17 cellular contexts compared by ENCODE assay signal in the genomic region with DNA sequence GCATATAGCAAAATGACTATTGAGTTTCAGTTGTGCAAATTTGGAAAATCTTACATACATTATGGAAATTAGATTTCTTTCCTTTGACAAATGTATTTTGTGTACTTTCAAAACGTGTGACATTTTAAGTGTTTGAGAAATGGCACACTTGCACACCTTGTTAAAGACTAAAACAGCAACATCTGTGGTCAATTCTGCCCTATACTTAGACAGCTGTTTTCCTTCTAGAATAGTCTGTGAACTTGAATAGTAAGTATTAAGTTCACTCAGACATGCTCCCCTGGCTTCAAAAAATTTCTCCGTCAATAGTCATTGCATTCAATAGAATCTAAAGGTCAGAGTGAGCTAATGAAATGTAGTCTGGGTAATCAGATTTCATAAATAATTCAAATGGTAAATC. TPM values are rescaled to one million over a fixed set of nuclear protein-coding genes. Genes with fewer than 3 reads are reported as not detected.
DNase-seq lines count a peak whose midpoint lies in the region; ATAC-seq and TF ChIP-seq lines count a peak whose summit lies in the region.
"Had no signal": no experiment of that assay in that cellular context is flagged by ENCODE, and none has a peak within 500 bp of the region (broad histone marks: within the 10 kb centered on the region; RNA-seq: fewer than 3 reads in every experiment).

No MANE protein-coding gene starts in this region.

- intact Hi-C loops in activated T-helper 2 cell treated with anti-CD3 and anti-CD28 coated beads, Interferon-gamma antibody, Interleukin-2, Interleukin-4, amounts not matched to agents 10 μg/mL and 5 μg/mL and 100 μg/mL, durations not matched to agents 14 hours and 24 hours and 36 hours (cut with micrococcal nuclease) = no loop called here
- intact Hi-C loops in esophagus squamous epithelium (cut with DNase I) = no loop called here

- H3K36me3 ChIP-seq in esophagus squamous epithelium = no peaks in the 10 kb centered on the region

- TF ChIP-seq CTCF in esophagus squamous epithelium (IDR thresholded peaks at IDR 0.05) = no peak

- peaks cover 24% of the 10 kb centered on the region for H3K4me1 Mint-ChIP-seq in stimulated activated memory B cell treated with anti-CD40 and anti-IgM and Interleukin-4, amounts not matched to agents 10 μg/mL and 1 μg/mL and 100 μg/mL, for 72 hours
- no peaks in the 10 kb centered on the region for H3K4me1 Mint-ChIP-seq in activated T-helper 2 cell treated with anti-CD3 and anti-CD28 coated beads, Interferon-gamma antibody, Interleukin-2, Interleukin-4, amounts not matched to agents 10 μg/mL and 5 μg/mL and 100 μg/mL, durations not matched to agents 14 hours and 24 hours and 36 hours (ENCODE audit: low read depth)
- no peaks in the 10 kb centered on the region for H3K4me1 Mint-ChIP-seq in activated T-cell treated with anti-CD3 and anti-CD28 coated beads, Interleukin-2, amount 50 U/mL, for 72 hours (ENCODE audit: low read depth)

- no peaks in the 10 kb centered on the region for H3K36me3 Mint-ChIP-seq in stimulated activated memory B cell treated with anti-CD40 and anti-IgM and Interleukin-4, amounts not matched to agents 10 μg/mL and 1 μg/mL and 100 μg/mL, for 72 hours
- H3K36me3 Mint-ChIP-seq in activated T-helper 2 cell treated with anti-CD3 and anti-CD28 coated beads, Interferon-gamma antibody, Interleukin-2, Interleukin-4, amounts not matched to agents 10 μg/mL and 5 μg/mL and 100 μg/mL, durations not matched to agents 14 hours and 24 hours and 36 hours (ENCODE audit: low read depth) = no peaks in the 10 kb centered on the region
- no peaks in the 10 kb centered on the region for H3K36me3 Mint-ChIP-seq in activated T-cell treated with anti-CD3 and anti-CD28 coated beads, Interleukin-2, amount 50 U/mL, for 72 hours (ENCODE audit: insufficient read depth in 2 of 2)
- H3K36me3 Mint-ChIP-seq: CD14-positive monocyte had no signal

- H3K27me3 ChIP-seq in esophagus squamous epithelium = no peaks in the 10 kb centered on the region

- ATAC-seq in GM19043 (IDR thresholded peaks at IDR 0.05; ENCODE audit: low read depth, unreplicated experiment) (peak; percentile 76), HG02678 (IDR thresholded peaks at IDR 0.05; ENCODE audit: unreplicated experiment) (peak; percentile 59), HG03378 (IDR thresholded peaks at IDR 0.05; ENCODE audit: unreplicated experiment) (peak; percentile 61)
- peak; percentile 59 for ATAC-seq in stimulated activated memory B cell treated with anti-CD40 and anti-IgM and Interleukin-4, amounts not matched to agents 10 μg/mL and 1 μg/mL and 100 μg/mL, for 72 hours
- no peak for ATAC-seq in activated T-cell treated with anti-CD3 and anti-CD28 coated beads, Interleukin-2, amount 50 U/mL, for 72 hours (replicated peaks in 1 of 2)
- ATAC-seq: Panc1 had no signal

- WGBS in esophagus squamous epithelium, 2 donors = 57 to 66% methylated on average over 2 of the region's 2 CpGs

- no peak overlapping the region for H3K4me3 Mint-ChIP-seq in stimulated activated memory B cell treated with anti-CD40 and anti-IgM and Interleukin-4, amounts not matched to agents 10 μg/mL and 1 μg/mL and 100 μg/mL, for 72 hours
- no peak overlapping the region for H3K4me3 Mint-ChIP-seq in activated T-helper 2 cell treated with anti-CD3 and anti-CD28 coated beads, Interferon-gamma antibody, Interleukin-2, Interleukin-4, amounts not matched to agents 10 μg/mL and 5 μg/mL and 100 μg/mL, durations not matched to agents 14 hours and 24 hours and 36 hours (ENCODE audit: low read depth)
- no peak overlapping the region for H3K4me3 Mint-ChIP-seq in activated T-cell treated with anti-CD3 and anti-CD28 coated beads, Interleukin-2, amount 50 U/mL, for 72 hours
- H3K4me3 Mint-ChIP-seq: CD14-positive monocyte had no signal

- no peaks in the 10 kb centered on the region for H3K27me3 Mint-ChIP-seq in stimulated activated memory B cell treated with anti-CD40 and anti-IgM and Interleukin-4, amounts not matched to agents 10 μg/mL and 1 μg/mL and 100 μg/mL, for 72 hours
- H3K27me3 Mint-ChIP-seq in activated T-helper 2 cell treated with anti-CD3 and anti-CD28 coated beads, Interferon-gamma antibody, Interleukin-2, Interleukin-4, amounts not matched to agents 10 μg/mL and 5 μg/mL and 100 μg/mL, durations not matched to agents 14 hours and 24 hours and 36 hours (ENCODE audit: low read depth) = peaks cover 2% of the 10 kb centered on the region
- no peaks in the 10 kb centered on the region for H3K27me3 Mint-ChIP-seq in activated T-cell treated with anti-CD3 and anti-CD28 coated beads, Interleukin-2, amount 50 U/mL, for 72 hours (ENCODE audit: low read depth)

- no peak for DNase-seq in activated T-helper 2 cell treated with anti-CD3 and anti-CD28 coated beads, Interferon-gamma antibody, Interleukin-2, Interleukin-4, amounts not matched to agents 10 μg/mL and 5 μg/mL and 100 μg/mL, durations not matched to agents 14 hours and 24 hours and 36 hours (ENCODE audit: low spot score)
- no peak for DNase-seq in esophagus squamous epithelium (lab: John Stamatoyannopoulos, UW)
- no peak for DNase-seq in activated CD4-positive, alpha-beta T cell treated with anti-CD3 and anti-CD28 coated beads for 48 hours
- no peak for DNase-seq in activated T-cell treated with anti-CD3 and anti-CD28 coated beads, Interleukin-2, amount 50 U/mL, for 72 hours
- DNase-seq: ACHN, AML-193, GOT3, NCI-H146, NCI-H2081 treated with DMSO at 0.1 percent for 48 hours, NCI-H524, T-helper 9 cell had no signal

- no peak overlapping the region for H3K27ac ChIP-seq in esophagus squamous epithelium

- no peaks in the 10 kb centered on the region for H3K9me3 Mint-ChIP-seq in stimulated activated memory B cell treated with anti-CD40 and anti-IgM and Interleukin-4, amounts not matched to agents 10 μg/mL and 1 μg/mL and 100 μg/mL, for 72 hours
- no peaks in the 10 kb centered on the region for H3K9me3 Mint-ChIP-seq in activated T-helper 2 cell treated with anti-CD3 and anti-CD28 coated beads, Interferon-gamma antibody, Interleukin-2, Interleukin-4, amounts not matched to agents 10 μg/mL and 5 μg/mL and 100 μg/mL, durations not matched to agents 14 hours and 24 hours and 36 hours
- no peaks in the 10 kb centered on the region for H3K9me3 Mint-ChIP-seq in activated T-cell treated with anti-CD3 and anti-CD28 coated beads, Interleukin-2, amount 50 U/mL, for 72 hours

- H3K4me1 ChIP-seq in esophagus squamous epithelium = no peaks in the 10 kb centered on the region

- TF ChIP-seq POLR2A in esophagus squamous epithelium (IDR thresholded peaks at IDR 0.05) = no peak

- no peak overlapping the region for H3K27ac Mint-ChIP-seq in stimulated activated memory B cell treated with anti-CD40 and anti-IgM and Interleukin-4, amounts not matched to agents 10 μg/mL and 1 μg/mL and 100 μg/mL, for 72 hours
- H3K27ac Mint-ChIP-seq in activated T-helper 2 cell treated with anti-CD3 and anti-CD28 coated beads, Interferon-gamma antibody, Interleukin-2, Interleukin-4, amounts not matched to agents 10 μg/mL and 5 μg/mL and 100 μg/mL, durations not matched to agents 14 hours and 24 hours and 36 hours = no peak overlapping the region
- no peak overlapping the region for H3K27ac Mint-ChIP-seq in activated T-cell treated with anti-CD3 and anti-CD28 coated beads, Interleukin-2, amount 50 U/mL, for 72 hours
- H3K27ac Mint-ChIP-seq: CD14-positive monocyte had no signal

- no peak overlapping the region for H3K4me3 ChIP-seq in esophagus squamous epithelium

- H3K9me3 ChIP-seq in esophagus squamous epithelium = no peaks in the 10 kb centered on the region

RNA-seq across cellular contexts. Expression of gene TBC1D9, which starts 21.7 kb away (rescaled TPM):
- total RNA-seq in activated T-helper 2 cell treated with anti-CD3 and anti-CD28 coated beads, Interferon-gamma antibody, Interleukin-2, Interleukin-4, amounts not matched to agents 10 μg/mL and 5 μg/mL and 100 μg/mL, durations not matched to agents 14 hours and 24 hours and 36 hours = 0.07 TPM in 2 replicates
- 10 to 100 TPM in 2 of 4 donors, 1 to 10 TPM in 2; 8.6 to 21.0 (median 11.5) TPM for total RNA-seq in esophagus squamous epithelium
- not detected for total RNA-seq in activated T-cell treated with anti-CD3 and anti-CD28 coated beads, Interleukin-2, amount 50 U/mL, for 72 hours

Comparison
In these comparisons a context has a peak if more than half of its experiments do, and no peak if none do; other contexts are left out.
1. ATAC-seq: peak in GM19043 (single experiment), HG02678 (single experiment), HG03378 (single experiment) and stimulated activated memory B cell treated with anti-CD40 and anti-IgM and Interleukin-4, amounts not matched to agents 10 μg/mL and 1 μg/mL and 100 μg/mL, for 72 hours (single experiment); none in activated T-cell treated with anti-CD3 and anti-CD28 coated beads, Interleukin-2, amount 50 U/mL, for 72 hours (0 of 2).